In the genomic region with DNA sequence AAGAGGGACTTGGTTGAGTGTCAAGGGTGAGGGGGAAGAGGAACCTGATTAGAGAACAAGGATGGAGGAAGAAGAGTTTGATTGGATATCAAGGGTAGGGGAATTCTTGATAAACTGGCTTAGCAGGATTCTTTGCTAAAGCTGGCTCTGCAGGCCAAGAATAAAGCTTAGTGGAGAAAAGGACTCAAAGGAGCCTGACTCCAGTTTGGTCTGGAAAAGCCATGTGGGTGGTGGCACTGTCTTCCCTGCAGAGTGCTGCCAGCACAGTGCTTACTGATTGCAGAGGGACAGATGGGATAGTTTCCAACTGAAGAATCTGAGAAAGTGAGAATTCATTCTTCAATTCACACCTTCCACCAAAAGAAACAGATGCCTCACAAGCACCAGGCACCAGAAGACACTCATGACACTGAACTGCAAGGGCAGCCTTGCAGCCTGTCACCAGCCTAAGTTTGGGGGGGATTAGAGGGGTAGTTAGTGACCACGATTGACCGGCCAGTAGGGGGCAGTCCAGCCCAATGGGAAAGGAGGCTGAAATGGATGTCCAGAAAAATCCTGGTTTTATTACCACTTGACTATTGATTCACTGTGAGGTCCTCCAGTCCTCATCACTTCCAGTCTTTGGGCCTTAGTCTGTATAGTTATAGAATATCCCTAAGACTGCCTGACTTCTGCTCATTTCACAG, we compare ENCODE assay signal across 8 cellular contexts.
DNase-seq lines count a peak whose midpoint lies in the region; ATAC-seq lines count a peak whose summit lies in the region.

No MANE protein-coding gene starts in this region.

- DNase-seq in activated CD8-positive, alpha-beta memory T cell treated with anti-CD3 and anti-CD28 coated beads, Interleukin-2, amount 50 U/mL, for 48 hours: peak; percentile 59
- DNase-seq in activated CD8-positive, alpha-beta memory T cell treated with anti-CD3 and anti-CD28 coated beads for 24 hours: no peak
- peak; percentile 67 for DNase-seq in NCI-H146 (lab: John Stamatoyannopoulos, UW)
- peak; percentile 50 for DNase-seq in dermis blood vessel endothelial cell
- peak; percentile 18 to 19 for DNase-seq in stimulated activated CD8-positive, alpha-beta memory T cell treated with anti-CD3 and anti-CD28 coated beads, Interleukin-2, amount 100 ng/mL, for 48 hours (ENCODE audit: low read depth in 2 of 2)
- no peak for DNase-seq in NCI-H2171 treated with DMSO at 0.1 percent for 48 hours (lab: John Stamatoyannopoulos, UW)

- ATAC-seq in HG02981 (IDR thresholded peaks at IDR 0.05; ENCODE audit: unreplicated experiment) (no peak), GM21367 (IDR thresholded peaks at IDR 0.05; ENCODE audit: unreplicated experiment) (no peak)

Comparison
In these comparisons a context has a peak if more than half of its experiments do, and no peak if none do; other contexts are left out.
1. DNase-seq: peak in activated CD8-positive, alpha-beta memory T cell treated with anti-CD3 and anti-CD28 coated beads, Interleukin-2, amount 50 U/mL, for 48 hours (single experiment), NCI-H146 (single experiment), dermis blood vessel endothelial cell (single experiment) and stimulated activated CD8-positive, alpha-beta memory T cell treated with anti-CD3 and anti-CD28 coated beads, Interleukin-2, amount 100 ng/mL, for 48 hours (2 of 2); none in activated CD8-positive, alpha-beta memory T cell treated with anti-CD3 and anti-CD28 coated beads for 24 hours (single experiment) and NCI-H2171 treated with DMSO at 0.1 percent for 48 hours (single experiment).